Comparison of ENCODE assay signal across 7 cellular contexts in the genomic region with DNA sequence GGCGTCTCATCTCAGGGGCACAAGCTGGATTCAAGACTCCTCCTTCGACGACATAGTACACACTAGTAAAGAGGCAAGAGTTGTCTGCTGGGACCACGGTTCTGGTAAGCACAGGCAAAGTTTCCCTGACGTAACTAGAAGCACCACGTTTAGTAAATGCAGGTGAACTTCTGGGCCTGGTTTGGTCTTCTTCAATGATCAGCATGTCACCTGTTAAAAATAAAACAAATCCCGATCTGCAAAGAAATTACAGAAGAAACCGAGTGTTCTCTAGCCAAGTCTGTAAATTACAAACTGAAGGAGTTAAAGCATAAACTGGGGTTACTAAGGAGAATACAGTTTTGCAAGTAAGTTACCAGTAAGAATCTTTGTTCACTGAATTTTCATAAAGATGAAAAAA. TPM values are rescaled to one million over a fixed set of nuclear protein-coding genes. Genes with fewer than 3 reads are reported as not detected.
DNase-seq lines count a peak whose midpoint lies in the region; TF ChIP-seq lines count a peak whose summit lies in the region.
"Had no signal": no experiment of that assay in that cellular context is flagged by ENCODE, and none has a peak within 500 bp of the region (broad histone marks: within the 10 kb centered on the region; RNA-seq: fewer than 3 reads in every experiment).

No MANE protein-coding gene starts in this region.

- H3K79me2 ChIP-seq in DOHH2 (ENCODE audit: control insufficient read depth, low read length) = peaks cover 49% of the 10 kb centered on the region

- peaks cover 15% of the 10 kb centered on the region for H3K4me1 ChIP-seq in DOHH2 (ENCODE audit: control insufficient read depth, low read length)
- H3K4me1 ChIP-seq in muscle layer of duodenum (ENCODE audit: control insufficient read depth in 1 of 2, insufficient read depth in 2 of 2, low read length in 2 of 2) = peaks cover 10 to 62% of the 10 kb centered on the region in 2 donors

- H3K27ac Mint-ChIP-seq in activated T-helper 1 cell treated with anti-CD3 and anti-CD28 coated beads, Interleukin-12 subunit alpha, Interleukin-12 subunit beta, Interleukin-2, Interleukin-4 antibody, amounts not matched to agents 30 ng/mL and 10 ng/mL and 1 ng/mL, durations not matched to agents 14 hours and 24 hours and 36 hours = no peak overlapping the region

- peaks cover 4% of the 10 kb centered on the region; the same call in 1 of the 2 replicates for H3K9me3 ChIP-seq in DOHH2 (ENCODE audit: control insufficient read depth, insufficient read depth, low read length)
- no peaks in the 10 kb centered on the region for H3K9me3 ChIP-seq in muscle layer of duodenum (ENCODE audit: control insufficient read depth in 1 of 2, low read length in 2 of 2)
- H3K9me3 ChIP-seq: adrenal gland had no signal

- TF ChIP-seq CTCF in DOHH2 (IDR thresholded peaks at IDR 0.05; ENCODE audit: low read depth, low read length, poor library complexity, severe bottlenecking) = no peak

- H3K4me1 Mint-ChIP-seq in activated T-helper 1 cell treated with anti-CD3 and anti-CD28 coated beads, Interleukin-12 subunit alpha, Interleukin-12 subunit beta, Interleukin-2, Interleukin-4 antibody, amounts not matched to agents 30 ng/mL and 10 ng/mL and 1 ng/mL, durations not matched to agents 14 hours and 24 hours and 36 hours (ENCODE audit: low read depth) = peaks cover 72% of the 10 kb centered on the region

- H3K27ac ChIP-seq in DOHH2 (ENCODE audit: low read depth, low read length) (no peak overlapping the region), muscle layer of duodenum (ENCODE audit: low read length) (peak overlapping the region; percentile 85)

- H3F3A ChIP-seq in DOHH2 (ENCODE audit: control insufficient read depth, insufficient read depth) = peaks cover 4% of the 10 kb centered on the region; the same call in 1 of the 2 replicates

- peak overlapping the region; percentile 88 for H3K4me3 ChIP-seq in DOHH2 (ENCODE audit: low read length)
- H3K4me3 ChIP-seq in muscle layer of duodenum (ENCODE audit: low read depth in 1 of 2, low read length in 2 of 2) = peak overlapping the region; percentile 96

- no peaks in the 10 kb centered on the region for H3K9me2 ChIP-seq in DOHH2 (replicated peaks; ENCODE audit: control insufficient read depth, low read length)

- intact Hi-C loops in activated T-helper 1 cell treated with anti-CD3 and anti-CD28 coated beads, Interleukin-12 subunit alpha, Interleukin-12 subunit beta, Interleukin-2, Interleukin-4 antibody, amounts not matched to agents 30 ng/mL and 10 ng/mL and 1 ng/mL, durations not matched to agents 14 hours and 24 hours and 36 hours (cut with micrococcal nuclease) = no loop called here

- H3K27me3 Mint-ChIP-seq in activated T-helper 1 cell treated with anti-CD3 and anti-CD28 coated beads, Interleukin-12 subunit alpha, Interleukin-12 subunit beta, Interleukin-2, Interleukin-4 antibody, amounts not matched to agents 30 ng/mL and 10 ng/mL and 1 ng/mL, durations not matched to agents 14 hours and 24 hours and 36 hours (ENCODE audit: insufficient read depth) = peaks cover 5% of the 10 kb centered on the region

- H3K27me3 ChIP-seq in DOHH2 (ENCODE audit: control insufficient read depth, low read length) = peaks cover 30% of the 10 kb centered on the region
- H3K27me3 ChIP-seq in muscle layer of duodenum (ENCODE audit: low read depth, low read length) = no peaks in the 10 kb centered on the region
- H3K27me3 ChIP-seq: adrenal gland had no signal

- peaks cover 36% of the 10 kb centered on the region for H3K36me3 Mint-ChIP-seq in activated T-helper 1 cell treated with anti-CD3 and anti-CD28 coated beads, Interleukin-12 subunit alpha, Interleukin-12 subunit beta, Interleukin-2, Interleukin-4 antibody, amounts not matched to agents 30 ng/mL and 10 ng/mL and 1 ng/mL, durations not matched to agents 14 hours and 24 hours and 36 hours (ENCODE audit: low read depth)

- no peak for DNase-seq in activated T-helper 1 cell treated with anti-CD3 and anti-CD28 coated beads, Interleukin-12 subunit alpha, Interleukin-12 subunit beta, Interleukin-2, Interleukin-4 antibody, amounts not matched to agents 30 ng/mL and 10 ng/mL and 1 ng/mL, durations not matched to agents 14 hours and 24 hours and 36 hours (ENCODE audit: low spot score)
- no peak for DNase-seq in CD1c-positive myeloid dendritic cell (ENCODE audit: extremely low spot score)
- DNase-seq in activated effector memory CD4-positive, alpha-beta T cell treated with anti-CD3 and anti-CD28 coated beads, Interleukin-2, amount 50 U/mL, for 16 hours = no peak
- no peak for DNase-seq in GOT3 (lab: John Stamatoyannopoulos, UW)

- H4K20me1 ChIP-seq in DOHH2 (ENCODE audit: control insufficient read depth, insufficient read depth, low read depth, low read length) = peaks cover 3% of the 10 kb centered on the region; the same call in 1 of the 2 replicates

- no peaks in the 10 kb centered on the region for H3K9me3 Mint-ChIP-seq in activated T-helper 1 cell treated with anti-CD3 and anti-CD28 coated beads, Interleukin-12 subunit alpha, Interleukin-12 subunit beta, Interleukin-2, Interleukin-4 antibody, amounts not matched to agents 30 ng/mL and 10 ng/mL and 1 ng/mL, durations not matched to agents 14 hours and 24 hours and 36 hours

- peak overlapping the region; percentile 100 for H3K4me3 Mint-ChIP-seq in activated T-helper 1 cell treated with anti-CD3 and anti-CD28 coated beads, Interleukin-12 subunit alpha, Interleukin-12 subunit beta, Interleukin-2, Interleukin-4 antibody, amounts not matched to agents 30 ng/mL and 10 ng/mL and 1 ng/mL, durations not matched to agents 14 hours and 24 hours and 36 hours

- peak overlapping the region; percentile 79 for H3K4me2 ChIP-seq in DOHH2 (ENCODE audit: low read length)

- peaks cover 36% of the 10 kb centered on the region for H3K36me3 ChIP-seq in DOHH2 (ENCODE audit: control insufficient read depth, low read length)
- H3K36me3 ChIP-seq in muscle layer of duodenum (ENCODE audit: control insufficient read depth in 1 of 2, insufficient read depth in 2 of 2, low read length in 2 of 2) = peaks cover 16 to 23% of the 10 kb centered on the region in 2 donors

RNA-seq across cellular contexts. Expression of a gene that starts 1.5 kb away (rescaled TPM):
- 8.4 and 8.7 TPM in 2 replicates for total RNA-seq in activated T-helper 1 cell treated with anti-CD3 and anti-CD28 coated beads, Interleukin-12 subunit alpha, Interleukin-12 subunit beta, Interleukin-2, Interleukin-4 antibody, amounts not matched to agents 30 ng/mL and 10 ng/mL and 1 ng/mL, durations not matched to agents 14 hours and 24 hours and 36 hours

RNA-seq across cellular contexts. Expression of a gene that starts 3.6 kb away (rescaled TPM):
- total RNA-seq in activated T-helper 1 cell treated with anti-CD3 and anti-CD28 coated beads, Interleukin-12 subunit alpha, Interleukin-12 subunit beta, Interleukin-2, Interleukin-4 antibody, amounts not matched to agents 30 ng/mL and 10 ng/mL and 1 ng/mL, durations not matched to agents 14 hours and 24 hours and 36 hours = 2.9 and 4.4 TPM in 2 replicates

RNA-seq across cellular contexts. Expression of a gene that starts 17.0 kb away (rescaled TPM):
- not detected in 2 replicates for total RNA-seq in activated T-helper 1 cell treated with anti-CD3 and anti-CD28 coated beads, Interleukin-12 subunit alpha, Interleukin-12 subunit beta, Interleukin-2, Interleukin-4 antibody, amounts not matched to agents 30 ng/mL and 10 ng/mL and 1 ng/mL, durations not matched to agents 14 hours and 24 hours and 36 hours

RNA-seq across cellular contexts. Expression of a gene that starts 39.1 kb away (rescaled TPM):
- total RNA-seq in activated T-helper 1 cell treated with anti-CD3 and anti-CD28 coated beads, Interleukin-12 subunit alpha, Interleukin-12 subunit beta, Interleukin-2, Interleukin-4 antibody, amounts not matched to agents 30 ng/mL and 10 ng/mL and 1 ng/mL, durations not matched to agents 14 hours and 24 hours and 36 hours = 2.3 TPM in 2 replicates

RNA-seq across cellular contexts. Expression of a gene that starts 54.5 kb away (rescaled TPM):
- total RNA-seq in activated T-helper 1 cell treated with anti-CD3 and anti-CD28 coated beads, Interleukin-12 subunit alpha, Interleukin-12 subunit beta, Interleukin-2, Interleukin-4 antibody, amounts not matched to agents 30 ng/mL and 10 ng/mL and 1 ng/mL, durations not matched to agents 14 hours and 24 hours and 36 hours = not detected in 2 replicates
